8 cellular contexts compared by ENCODE assay signal in the genomic region with DNA sequence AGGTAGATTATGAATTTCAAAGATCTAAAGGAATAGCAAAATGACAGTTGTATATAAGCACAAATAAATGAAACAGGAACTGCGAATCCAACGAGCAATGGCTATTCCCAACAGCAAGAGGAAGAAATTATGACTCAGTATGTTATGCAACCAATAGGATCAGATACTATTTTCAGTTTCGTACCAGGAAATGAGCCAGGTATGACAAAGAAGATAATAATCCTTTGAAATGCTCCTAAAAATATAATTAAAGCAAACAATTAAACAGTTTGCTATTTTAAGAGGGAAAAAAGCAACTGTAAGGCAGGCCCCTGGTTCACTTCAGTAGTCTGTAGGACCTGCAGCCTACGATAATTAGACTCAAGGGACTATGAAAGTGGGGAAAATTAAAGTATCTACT. TPM values are rescaled to one million over a fixed set of nuclear protein-coding genes. Genes with fewer than 3 reads are reported as not detected.
DNase-seq lines count a peak whose midpoint lies in the region; ATAC-seq and TF ChIP-seq lines count a peak whose summit lies in the region.

No MANE protein-coding gene starts in this region.

- no peak overlapping the region for H3K4me3 Mint-ChIP-seq in natural killer cell

- DNase-seq in GM23248 (peak; percentile 91), glomerular visceral epithelial cell (ENCODE audit: extremely low spot score) (peak; percentile 27), NCI-H748 (lab: John Stamatoyannopoulos, UW; ENCODE audit: unreplicated experiment) (no peak), natural killer cell (no peak)
- DNase-seq in stimulated activated naive CD8-positive, alpha-beta T cell treated with anti-CD3 and anti-CD28 coated beads, Interleukin-15, Interleukin-2, amounts not matched to agents 100 U/mL and 50 U/mL, for 24 hours = no peak
- no peak for DNase-seq in activated CD4-positive, alpha-beta T cell treated with anti-CD3 and anti-CD28 coated beads, Interleukin-2, amount 50 U/mL, for 48 hours

- intact Hi-C loops in natural killer cell (cut with micrococcal nuclease) = no loop called here

- ATAC-seq in SK-N-SH treated with all-trans-retinoic acid at 6 μM for 48 hours (peak; percentile 86), natural killer cell (no peak)
- ATAC-seq in stimulated activated naive CD8-positive, alpha-beta T cell treated with anti-CD3 and anti-CD28 coated beads, Interleukin-15, Interleukin-2, amounts not matched to agents 100 U/mL and 50 U/mL, for 24 hours = no peak

- H3K9me2 ChIP-seq in GM23248 (ENCODE audit: insufficient read depth) = no peaks in the 10 kb centered on the region

- H3K4me1 Mint-ChIP-seq in natural killer cell = peaks cover 37 to 38% of the 10 kb centered on the region in 2 donors

- H3K27ac ChIP-seq in GM23248 = peak overlapping the region; percentile 49
- H3K27ac ChIP-seq in skeletal muscle tissue (ENCODE audit: low read depth, low read length) = peak overlapping the region; percentile 89

- no peaks in the 10 kb centered on the region for H3K27me3 Mint-ChIP-seq in natural killer cell (ENCODE audit: low read depth in 2 of 2)

- H2AFZ ChIP-seq in GM23248 = peak overlapping the region; percentile 12; the same call in 1 of the 2 replicates

- no peaks in the 10 kb centered on the region for H3K9me3 ChIP-seq in GM23248 (ENCODE audit: low read depth)
- no peaks in the 10 kb centered on the region for H3K9me3 ChIP-seq in skeletal muscle tissue (ENCODE audit: control insufficient read depth in 3 of 3, low read length in 3 of 3)

- TF ChIP-seq CTCF in natural killer cell (IDR thresholded peaks at IDR 0.05) = no peak

- peaks cover 10% of the 10 kb centered on the region; the same call in 1 of the 2 replicates for H3F3A ChIP-seq in GM23248 (ENCODE audit: insufficient read depth)

- H3K4me3 ChIP-seq in GM23248 (peak overlapping the region; percentile 40), skeletal muscle tissue (ENCODE audit: low read length in 3 of 3) (no peak overlapping the region)

- in situ Hi-C loops in GM23248 (cut with MboI) = no loop called here

- H3K27ac Mint-ChIP-seq in natural killer cell = no peak overlapping the region

- peak overlapping the region; percentile 78 for H3K4me2 ChIP-seq in GM23248 (ENCODE audit: unreplicated experiment)

- H3K4me1 ChIP-seq in GM23248 (ENCODE audit: insufficient read depth) (peaks cover 41% of the 10 kb centered on the region), skeletal muscle tissue (ENCODE audit: control insufficient read depth in 3 of 3, insufficient read depth in 3 of 3, low read length in 3 of 3) (peaks cover 9 to 39% (median 16%) of the 10 kb centered on the region in 3 donors)

- H3K27me3 ChIP-seq in GM23248 (replicated peaks; ENCODE audit: insufficient read depth) (no peaks in the 10 kb centered on the region), skeletal muscle tissue (ENCODE audit: control insufficient read depth in 3 of 3, insufficient read depth in 3 of 3, low read length in 3 of 3) (no peaks in the 10 kb centered on the region)

- no peaks in the 10 kb centered on the region for H3K36me3 ChIP-seq in GM23248 (ENCODE audit: low read depth)
- H3K36me3 ChIP-seq in skeletal muscle tissue (ENCODE audit: control insufficient read depth in 3 of 3, insufficient read depth in 3 of 3, low read length in 3 of 3) = no peaks in the 10 kb centered on the region

- H3K36me3 Mint-ChIP-seq in natural killer cell = no peaks in the 10 kb centered on the region

- H3K79me2 ChIP-seq in GM23248 (ENCODE audit: insufficient read depth) = peaks cover 8% of the 10 kb centered on the region; the same call in 1 of the 2 replicates

- 6 to 7% methylated on average over 4 of the region's 4 CpGs for WGBS in GM23248 (ENCODE audit: low coverage in 1 of 2, low lambda C conversion rate in 2 of 2, missing lambda C conversion rate in 2 of 2), 2 experiments

- H3K9me3 Mint-ChIP-seq in natural killer cell = no peaks in the 10 kb centered on the region

- no peak overlapping the region for H3K9ac ChIP-seq in GM23248
- peak overlapping the region in 2 of 3 donors; percentile 9 to 52 for H3K9ac ChIP-seq in skeletal muscle tissue (ENCODE audit: low read depth in 1 of 3, low read length in 3 of 3)

- H4K20me1 ChIP-seq in GM23248 (ENCODE audit: insufficient read depth) = no peaks in the 10 kb centered on the region

TF ChIP-seq in SK-N-SH treated with all-trans-retinoic acid at 6 μM for 48 hours, 23 proteins besides CTCF, POLR2A, EP300 and RAD21:
- no peak for TF ChIP-seq ZNF70 (CRISPR knock-in tag; IDR thresholded peaks at IDR 0.05)
- no peak for TF ChIP-seq ARNTL (CRISPR knock-in tag; IDR thresholded peaks at IDR 0.05; ENCODE audit: borderline replicate concordance, low read depth)
- TF ChIP-seq ISL1 (CRISPR knock-in tag; IDR thresholded peaks at IDR 0.05) = 0 out of 2 replicates have a peak, but pooled peaks have one; percentile 11

RNA-seq across cellular contexts. Expression of gene AUH, which starts 58.9 kb away (rescaled TPM):
- total RNA-seq in GM23248 (2014; rRNA removed; shearing (Covaris generic)) = 8.7 and 18.3 TPM in 2 replicates
- polyA plus RNA-seq in GM23248 (2016; fragmentation: Nextera tagmentation; extraction: Ambion mirVana) = 8.9 and 9.9 TPM in 2 replicates
- 21.9 TPM for total RNA-seq in skeletal muscle tissue
- total RNA-seq in natural killer cell = 10 to 100 TPM; 26.7 to 36.6 (median 34.9) TPM

Comparison
In these comparisons a context has a peak if more than half of its experiments do, and no peak if none do; other contexts are left out.
1. DNase-seq: peak in GM23248 (single experiment) and glomerular visceral epithelial cell (single experiment); none in NCI-H748 (single experiment), stimulated activated naive CD8-positive, alpha-beta T cell treated with anti-CD3 and anti-CD28 coated beads, Interleukin-15, Interleukin-2, amounts not matched to agents 100 U/mL and 50 U/mL, for 24 hours (single experiment), activated CD4-positive, alpha-beta T cell treated with anti-CD3 and anti-CD28 coated beads, Interleukin-2, amount 50 U/mL, for 48 hours (0 of 2) and natural killer cell (single experiment).